ENCODE assay signal across 18 cellular contexts in the genomic region with DNA sequence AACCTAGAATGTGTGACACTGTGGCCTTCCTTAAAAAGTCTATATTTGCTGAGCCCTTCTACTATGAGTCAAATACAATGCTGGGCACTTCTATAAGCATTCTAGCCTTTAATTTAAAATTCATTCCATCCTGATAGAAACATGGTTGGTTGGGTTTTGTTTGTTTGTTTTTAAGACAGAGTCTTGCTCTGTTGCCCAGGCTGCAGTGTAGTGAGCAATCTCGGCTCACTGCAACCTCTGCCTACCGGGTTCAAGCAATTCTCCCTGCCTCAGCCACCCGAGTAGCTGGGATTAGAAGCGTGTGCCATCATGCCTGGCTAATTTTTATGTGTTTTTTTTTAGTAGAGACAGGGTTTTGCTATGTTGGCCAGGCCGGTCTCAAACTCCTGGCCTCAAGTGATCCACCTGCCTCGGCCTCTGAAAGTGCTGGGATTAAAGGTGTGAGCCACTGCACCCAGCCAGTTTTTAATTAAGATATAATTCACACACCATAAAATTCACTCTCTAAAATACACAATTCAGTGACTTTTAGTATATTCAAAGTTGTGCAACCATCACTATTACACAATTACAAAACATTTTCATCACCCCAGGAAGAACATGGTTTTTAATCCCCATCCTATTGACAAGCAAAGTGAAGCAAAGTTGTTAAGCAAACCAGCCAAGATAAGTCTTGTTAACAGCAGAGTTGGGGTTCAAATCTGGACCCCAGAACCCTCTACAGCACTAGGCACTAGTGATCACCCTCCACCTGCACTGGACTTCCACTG. TPM values are rescaled to one million over a fixed set of nuclear protein-coding genes. Genes with fewer than 3 reads are reported as not detected.
A peak's percentile ranks its signal among the peaks of the same experiment; 100 is the strongest.
DNase-seq lines count a peak whose midpoint lies in the region; ATAC-seq and TF ChIP-seq lines count a peak whose summit lies in the region.
"Had no signal": no experiment of that assay in that cellular context is flagged by ENCODE, and none has a peak within 500 bp of the region (broad histone marks: within the 10 kb centered on the region; RNA-seq: fewer than 3 reads in every experiment).

No MANE protein-coding gene starts in this region.

- H3K36me3 Mint-ChIP-seq in T-cell: no peaks in the 10 kb centered on the region
- H3K36me3 Mint-ChIP-seq: activated naive CD4-positive, alpha-beta T cell treated with anti-CD3 and anti-CD28 coated beads, Interleukin-2, amount 50 U/mL, for 72 hours had no signal

- H3K27ac ChIP-seq in sigmoid colon: no peak overlapping the region
- H3K27ac ChIP-seq: 22Rv1, heart left ventricle, lower lobe of right lung had no signal

- intact Hi-C loops in sigmoid colon (cut with DNase I): no loop called here

- CTCF ChIA-PET in T-cell (lab: Charles Lee): interaction anchor here in 1 of 2 donors (0.6 kb wide), 1 partner anchor 58 kb away, joined by 4 read pairs; no protein-coding TSS in a partner anchor

- H3K4me1 Mint-ChIP-seq in T-cell: peaks cover 8 to 12% (median 10%) of the 10 kb centered on the region in 3 donors

- WGBS in sigmoid colon, 2 donors: 94 to 96% methylated on average over 6 of the region's 6 CpGs

- no peak for ATAC-seq in T-cell (replicated peaks in 1 of 4)
- ATAC-seq: activated naive CD4-positive, alpha-beta T cell treated with anti-CD3 and anti-CD28 coated beads, Interleukin-2, amount 50 U/mL, for 72 hours; activated T-cell treated with anti-CD3 and anti-CD28 coated beads, Interleukin-2, amount 50 U/mL, for 72 hours; effector memory CD8-positive, alpha-beta T cell; heart left ventricle; lower lobe of right lung had no signal

- H3K9me3 Mint-ChIP-seq in T-cell: no peaks in the 10 kb centered on the region
- H3K9me3 Mint-ChIP-seq: activated naive CD4-positive, alpha-beta T cell treated with anti-CD3 and anti-CD28 coated beads, Interleukin-2, amount 50 U/mL, for 72 hours; activated T-cell treated with anti-CD3 and anti-CD28 coated beads, Interleukin-2, amount 50 U/mL, for 72 hours; effector memory CD8-positive, alpha-beta T cell had no signal

- H3K27me3 Mint-ChIP-seq in T-cell: peaks cover 10 to 13% of the 10 kb centered on the region in 2 donors

- no peak overlapping the region for H3K4me3 Mint-ChIP-seq in T-cell
- H3K4me3 Mint-ChIP-seq: activated T-cell treated with anti-CD3 and anti-CD28 coated beads, Interleukin-2, amount 50 U/mL, for 72 hours; effector memory CD8-positive, alpha-beta T cell had no signal

- no peaks in the 10 kb centered on the region for H3K9me3 ChIP-seq in sigmoid colon
- H3K9me3 ChIP-seq: heart left ventricle, lower lobe of right lung had no signal

- H3K27me3 ChIP-seq in sigmoid colon: no peaks in the 10 kb centered on the region
- H3K27me3 ChIP-seq: heart left ventricle had no signal

- H3K4me1 ChIP-seq in sigmoid colon: peaks cover 0 to 11% (median 7%) of the 10 kb centered on the region in 4 donors

- DNase-seq in SIG-M5 treated with dmso at 0.1 percent for 504 hours (lab: John Stamatoyannopoulos, UW; ENCODE audit: unreplicated experiment) (peak; percentile 40), SIG-M5 (lab: John Stamatoyannopoulos, UW) (no peak), NOMO-1 treated with dmso at 0.1 percent for 144 hours (lab: John Stamatoyannopoulos, UW; ENCODE audit: unreplicated experiment) (peak; percentile 14), fibroblast of pulmonary artery (ENCODE audit: low read depth) (peak; percentile 55), sigmoid colon (peak; percentile 12), NCI-H1105 (lab: John Stamatoyannopoulos, UW) (no peak), T-cell (no peak)
- DNase-seq in activated naive CD4-positive, alpha-beta T cell treated with anti-CD3 and anti-CD28 coated beads, Interleukin-2, amount 50 U/mL, for 16 hours: no peak
- DNase-seq: activated CD4-positive, alpha-beta T cell treated with anti-CD3 and anti-CD28 coated beads for 1 hour; activated T-cell treated with anti-CD3 and anti-CD28 coated beads, Interleukin-2, amount 50 U/mL, for 72 hours; effector memory CD8-positive, alpha-beta T cell; heart left ventricle; lower lobe of right lung; NCI-H1048; nucleus accumbens; stimulated activated CD4-positive, alpha-beta T cell treated with anti-CD3 and anti-CD28 coated beads, Interleukin-15, amount 100 ng/mL, for 24 hours had no signal

- H3K27ac Mint-ChIP-seq in T-cell: no peak overlapping the region
- H3K27ac Mint-ChIP-seq: activated naive CD4-positive, alpha-beta T cell treated with anti-CD3 and anti-CD28 coated beads, Interleukin-2, amount 50 U/mL, for 72 hours; activated T-cell treated with anti-CD3 and anti-CD28 coated beads, Interleukin-2, amount 50 U/mL, for 72 hours; effector memory CD8-positive, alpha-beta T cell had no signal

- H3K36me3 ChIP-seq in sigmoid colon: no peaks in the 10 kb centered on the region
- H3K36me3 ChIP-seq: heart left ventricle, lower lobe of right lung had no signal

- H3K4me3 ChIP-seq in fibroblast of pulmonary artery (replicated peaks; ENCODE audit: low read depth, low read length) (no peak overlapping the region), sigmoid colon (no peak overlapping the region)
- H3K4me3 ChIP-seq: heart left ventricle, lower lobe of right lung had no signal

- no peak for TF ChIP-seq EP300 in sigmoid colon (IDR thresholded peaks at IDR 0.05)

- TF ChIP-seq POLR2A in sigmoid colon (IDR thresholded peaks at IDR 0.05): no peak

- TF ChIP-seq CTCF in fibroblast of pulmonary artery (IDR thresholded peaks at IDR 0.05; ENCODE audit: low read length, missing control alignments) (no peak), sigmoid colon (IDR thresholded peaks at IDR 0.05) (no peak)

- POLR2A ChIA-PET in T-cell (lab: Charles Lee): no interaction called here

RNA-seq across cellular contexts. Expression of gene CMTM4, which starts 42.8 kb away (rescaled TPM):
- total RNA-seq in sigmoid colon (10 to 100 TPM in 2 of 4 donors, 1 to 10 TPM in 2; 6.1 to 12.5 (median 9.4) TPM), T-cell (1 to 10 TPM; 1.1 to 2.3 (median 1.8) TPM)
- polyA plus RNA-seq in sigmoid colon: 10 to 100 TPM; 27.0 to 65.1 (median 40.2) TPM

RNA-seq across cellular contexts. Expression of gene CMTM3, which starts 49.3 kb away (rescaled TPM):
- 10 to 100 TPM; 12.5 to 18.8 (median 17.3) TPM for total RNA-seq in sigmoid colon
- polyA plus RNA-seq in sigmoid colon: 10 to 100 TPM in 2 of 3 donors, 1 to 10 TPM in 1; 8.6 to 15.5 (median 10.2) TPM
- 10 to 100 TPM; 63.5 to 84.8 (median 75.4) TPM for total RNA-seq in T-cell

Comparison
In these comparisons a context has a peak if more than half of its experiments do, and no peak if none do; other contexts are left out.
1. DNase-seq: peak in SIG-M5 treated with dmso at 0.1 percent for 504 hours (single experiment), NOMO-1 treated with dmso at 0.1 percent for 144 hours (single experiment), fibroblast of pulmonary artery (single experiment) and sigmoid colon (single experiment); none in SIG-M5 (single experiment), activated naive CD4-positive, alpha-beta T cell treated with anti-CD3 and anti-CD28 coated beads, Interleukin-2, amount 50 U/mL, for 16 hours (single experiment), NCI-H1105 (single experiment) and T-cell (0 of 34).